ENCODE assay signal across 19 cellular contexts in the genomic region with DNA sequence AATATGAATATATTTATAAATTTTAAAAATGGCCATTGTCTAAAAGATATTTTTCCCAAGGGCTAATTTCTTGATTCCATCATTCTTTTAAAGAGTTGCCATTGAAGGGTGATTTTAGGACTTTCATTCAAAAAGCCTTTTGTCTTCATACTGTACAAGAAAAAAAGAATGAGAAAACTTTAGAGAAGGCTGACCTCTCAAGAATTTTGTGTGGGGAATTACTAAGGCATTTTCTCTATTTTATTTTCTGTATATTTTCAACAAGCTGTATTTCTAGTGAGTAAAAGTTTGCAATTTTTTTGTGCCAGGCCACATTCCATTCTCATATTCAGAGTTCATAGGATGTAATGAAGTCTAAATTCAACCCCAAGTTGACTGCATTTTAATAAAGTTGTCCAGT.
"Had no signal": no experiment of that assay in that cellular context is flagged by ENCODE, and none has a peak within 500 bp of the region (broad histone marks: within the 10 kb centered on the region; RNA-seq: fewer than 3 reads in every experiment).

No MANE protein-coding gene starts in this region.

- ATAC-seq: foreskin keratinocyte; gastrocnemius medialis; left cardiac atrium; left lung; lower lobe of right lung; naive thymus-derived CD4-positive, alpha-beta T cell had no signal

- FAIRE-seq: endothelial cell of umbilical vein, islet of Langerhans, keratinocyte had no signal

- DNase-seq: dermis blood vessel endothelial cell; dorsolateral prefrontal cortex; effector CD4-positive, alpha-beta T cell; effector memory CD4-positive, alpha-beta T cell; foreskin keratinocyte; gastrocnemius medialis; glutamatergic neuron; head of caudate nucleus; heart right ventricle; hippocampal formation; left cardiac atrium; left lung; left ventricle myocardium superior; lower lobe of right lung; mesenchymal stem cell; naive thymus-derived CD4-positive, alpha-beta T cell had no signal
